In the genomic region with DNA sequence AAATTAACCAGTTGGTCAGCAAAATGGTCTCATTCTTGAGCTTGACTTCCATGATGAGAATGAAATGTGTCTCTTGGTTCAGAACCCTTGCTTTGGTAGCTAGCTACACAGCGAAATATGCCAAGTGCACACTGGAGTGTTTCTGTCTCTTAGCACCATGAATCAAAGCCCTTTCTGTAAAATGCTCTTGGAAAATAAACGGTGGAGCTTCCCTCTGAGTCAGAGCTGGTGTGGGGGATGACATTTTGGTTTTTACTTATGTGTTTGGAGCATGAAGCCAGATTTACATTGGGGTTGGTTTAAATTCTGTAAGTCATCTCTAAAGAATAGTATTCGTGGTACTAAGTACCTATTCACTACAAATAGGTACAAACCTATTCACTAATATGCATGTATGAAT, we compare ENCODE assay signal across 21 cellular contexts.
DNase-seq lines count a peak whose midpoint lies in the region; ATAC-seq and TF ChIP-seq lines count a peak whose summit lies in the region.
"Had no signal": no experiment of that assay in that cellular context is flagged by ENCODE, and none has a peak within 500 bp of the region (broad histone marks: within the 10 kb centered on the region; RNA-seq: fewer than 3 reads in every experiment).

No MANE protein-coding gene starts in this region.

- peaks cover 0 to 9% (median 0%) of the 10 kb centered on the region in 5 donors for H3K27me3 Mint-ChIP-seq in naive thymus-derived CD8-positive, alpha-beta T cell
- no peaks in the 10 kb centered on the region for H3K27me3 Mint-ChIP-seq in activated T-helper 1 cell treated with anti-CD3 and anti-CD28 coated beads, Interleukin-12 subunit alpha, Interleukin-12 subunit beta, Interleukin-2, Interleukin-4 antibody, amounts not matched to agents 30 ng/mL and 10 ng/mL and 1 ng/mL, durations not matched to agents 14 hours and 24 hours and 36 hours (ENCODE audit: insufficient read depth)

- peak overlapping the region; percentile 80; the same call in 1 of the 2 replicates for H3K4ac ChIP-seq in IMR-90 (ENCODE audit: low read depth, low read length)

- dilution Hi-C loops in IMR-90 (cut with HindIII; ENCODE audit: low sequenced_read_pairs, unreplicated experiment): no loop called here

- H2BK120ac ChIP-seq in IMR-90 (ENCODE audit: low read depth, low read length): peak overlapping the region; percentile 88

- no peaks in the 10 kb centered on the region for H3K79me2 ChIP-seq in PC-9 (ENCODE audit: low read depth)

- H3K27me3 ChIP-seq in AG04450 (ENCODE audit: control insufficient read depth, insufficient read depth, low read length) (no peaks in the 10 kb centered on the region), IMR-90 (ENCODE audit: control insufficient read depth, insufficient read depth, low read length) (no peaks in the 10 kb centered on the region), PC-9 (ENCODE audit: insufficient read depth, low read depth) (no peaks in the 10 kb centered on the region)
- H3K27me3 ChIP-seq: BE2C, spleen, transverse colon had no signal

- BruUV-seq in IMR-90 (replicated peaks; lab: Mats Ljungman, UMichigan) (no TSS peak), PC-9 (replicated peaks; lab: Mats Ljungman, UMichigan) (no TSS peak)

- H3K4me1 Mint-ChIP-seq in naive thymus-derived CD8-positive, alpha-beta T cell: no peaks in the 10 kb centered on the region
- no peaks in the 10 kb centered on the region for H3K4me1 Mint-ChIP-seq in activated T-helper 1 cell treated with anti-CD3 and anti-CD28 coated beads, Interleukin-12 subunit alpha, Interleukin-12 subunit beta, Interleukin-2, Interleukin-4 antibody, amounts not matched to agents 30 ng/mL and 10 ng/mL and 1 ng/mL, durations not matched to agents 14 hours and 24 hours and 36 hours (ENCODE audit: low read depth)

- peak overlapping the region; percentile 92 for H4K91ac ChIP-seq in IMR-90 (ENCODE audit: insufficient read depth, low read depth, low read length)

- H3K4me3 ChIP-seq in AG04450 (ENCODE audit: low read depth, low read length): no peak overlapping the region
- H3K4me3 ChIP-seq in IMR-90 (ENCODE audit: insufficient read depth, low read depth, low read length): no peak overlapping the region
- H3K4me3 ChIP-seq in astrocyte of the spinal cord (ENCODE audit: low read depth, low read length): no peak overlapping the region
- no peak overlapping the region for H3K4me3 ChIP-seq in PC-9
- H3K4me3 ChIP-seq: GM23338, spleen, transverse colon had no signal

- no peak overlapping the region for H4K5ac ChIP-seq in IMR-90 (ENCODE audit: low read depth, low read length)

- H3K9me3 Mint-ChIP-seq in naive thymus-derived CD8-positive, alpha-beta T cell: no peaks in the 10 kb centered on the region
- no peaks in the 10 kb centered on the region for H3K9me3 Mint-ChIP-seq in activated T-helper 1 cell treated with anti-CD3 and anti-CD28 coated beads, Interleukin-12 subunit alpha, Interleukin-12 subunit beta, Interleukin-2, Interleukin-4 antibody, amounts not matched to agents 30 ng/mL and 10 ng/mL and 1 ng/mL, durations not matched to agents 14 hours and 24 hours and 36 hours
- H3K9me3 Mint-ChIP-seq: GM23338 had no signal

- no peak overlapping the region for H3K27ac Mint-ChIP-seq in naive thymus-derived CD8-positive, alpha-beta T cell
- no peak overlapping the region for H3K27ac Mint-ChIP-seq in activated T-helper 1 cell treated with anti-CD3 and anti-CD28 coated beads, Interleukin-12 subunit alpha, Interleukin-12 subunit beta, Interleukin-2, Interleukin-4 antibody, amounts not matched to agents 30 ng/mL and 10 ng/mL and 1 ng/mL, durations not matched to agents 14 hours and 24 hours and 36 hours
- H3K27ac Mint-ChIP-seq: activated CD8-positive, alpha-beta T cell treated with anti-CD3 and anti-CD28 coated beads, Interleukin-2, amount 10 ng/mL, durations not matched to agents 7 days and 5 days; GM23338 had no signal

- in situ Hi-C loops in IMR-90 (cut with MboI; ENCODE audit: low sequenced_read_pairs): no loop called here
- in situ Hi-C loops in astrocyte of the spinal cord (cut with HindIII; ENCODE audit: low sequenced_read_pairs): no loop called here

- H2BK15ac ChIP-seq in IMR-90 (ENCODE audit: low read depth, low read length): peak overlapping the region; percentile 54; the same call in 1 of the 3 replicates

- peak overlapping the region; percentile 30; the same call in 1 of the 2 replicates for H3K18ac ChIP-seq in IMR-90 (ENCODE audit: low read depth, low read length)

- H3K36me3 ChIP-seq in IMR-90 (ENCODE audit: control insufficient read depth, insufficient read depth, low read length) (no peaks in the 10 kb centered on the region), PC-9 (ENCODE audit: low read depth) (no peaks in the 10 kb centered on the region)
- H3K36me3 ChIP-seq: BE2C, spleen, transverse colon had no signal

- H4K20me1 ChIP-seq in IMR-90 (ENCODE audit: insufficient read depth, low read length): no peaks in the 10 kb centered on the region
- no peaks in the 10 kb centered on the region for H4K20me1 ChIP-seq in PC-9 (ENCODE audit: insufficient read depth)

- no peaks in the 10 kb centered on the region for H3K36me3 Mint-ChIP-seq in naive thymus-derived CD8-positive, alpha-beta T cell
- H3K36me3 Mint-ChIP-seq in activated T-helper 1 cell treated with anti-CD3 and anti-CD28 coated beads, Interleukin-12 subunit alpha, Interleukin-12 subunit beta, Interleukin-2, Interleukin-4 antibody, amounts not matched to agents 30 ng/mL and 10 ng/mL and 1 ng/mL, durations not matched to agents 14 hours and 24 hours and 36 hours (ENCODE audit: low read depth): no peaks in the 10 kb centered on the region

- H2AK9ac ChIP-seq in IMR-90 (replicated peaks; ENCODE audit: low read depth, low read length, poor library complexity): no peak overlapping the region

- H2AK5ac ChIP-seq in IMR-90 (ENCODE audit: low read depth, low read length): peak overlapping the region; percentile 16; the same call in 1 of the 2 replicates

- CTCF ChIA-PET in AG04450 (lab: Charles Lee) (interaction anchor here (0.7 to 1.5 kb wide), 2 partner anchors 91 to 274 kb away, joined by 3 to 5 read pairs; no protein-coding TSS in a partner anchor), IMR-90 (lab: Yijun Ruan, JAX) (interaction anchor here (0.5 kb wide), 1 partner anchor 92 kb away, joined by 3 read pairs; no protein-coding TSS in a partner anchor), PC-9 (lab: Charles Lee) (interaction anchor here (0.5 kb wide), 1 partner anchor 91 kb away, joined by 3 read pairs; no protein-coding TSS in a partner anchor)

- H3F3A ChIP-seq in PC-9 (ENCODE audit: insufficient read depth, low read depth): no peaks in the 10 kb centered on the region

- peak overlapping the region; percentile 72 for H3K14ac ChIP-seq in IMR-90 (replicated peaks; ENCODE audit: low read depth, low read length)

- H3K4me2 ChIP-seq in IMR-90 (ENCODE audit: low read depth, low read length) (peak overlapping the region; percentile 23; the same call in 1 of the 2 replicates), PC-9 (no peak overlapping the region)
- H3K4me2 ChIP-seq: GM23338 had no signal

- WGBS in IMR-90 (ENCODE audit: extremely low coverage in 2 of 2, insufficient read length in 1 of 2), 2 experiments: no CpG with 5 or more reads among the region's 3 CpGs

- intact Hi-C loops in IMR-90 (cut with micrococcal nuclease) (no loop called here), PC-9 (cut with micrococcal nuclease; ENCODE audit: unreplicated experiment) (no loop called here)
- intact Hi-C loops in activated T-helper 1 cell treated with anti-CD3 and anti-CD28 coated beads, Interleukin-12 subunit alpha, Interleukin-12 subunit beta, Interleukin-2, Interleukin-4 antibody, amounts not matched to agents 30 ng/mL and 10 ng/mL and 1 ng/mL, durations not matched to agents 14 hours and 24 hours and 36 hours (cut with micrococcal nuclease): no loop called here

- peak overlapping the region; percentile 84; the same call in 1 of the 2 replicates for H3K23ac ChIP-seq in IMR-90 (ENCODE audit: low read depth, low read length)

- peaks cover 8% of the 10 kb centered on the region for H3K9me1 ChIP-seq in IMR-90 (ENCODE audit: insufficient read depth, low read length)

- H2BK5ac ChIP-seq in IMR-90 (ENCODE audit: low read depth, low read length, poor library complexity, severe bottlenecking): peak overlapping the region; percentile 75

- DNase-seq in AG04450 (ENCODE audit: low read depth, low spot score) (peak; percentile 21), IMR-90 (peak; percentile 68), astrocyte of the spinal cord (ENCODE audit: low read depth, low spot score) (peak; percentile 33), inferior parietal cortex (ENCODE audit: extremely low spot score) (peak; percentile 28), PC-9 (no peak)
- DNase-seq in naive thymus-derived CD8-positive, alpha-beta T cell: no peak
- no peak for DNase-seq in activated T-helper 1 cell treated with anti-CD3 and anti-CD28 coated beads, Interleukin-12 subunit alpha, Interleukin-12 subunit beta, Interleukin-2, Interleukin-4 antibody, amounts not matched to agents 30 ng/mL and 10 ng/mL and 1 ng/mL, durations not matched to agents 14 hours and 24 hours and 36 hours (ENCODE audit: low spot score)
- DNase-seq: activated CD4-positive, alpha-beta T cell treated with anti-CD3 and anti-CD28 coated beads for 1 hour; activated CD8-positive, alpha-beta T cell treated with anti-CD3 and anti-CD28 coated beads, Interleukin-2, amount 10 ng/mL, durations not matched to agents 7 days and 5 days; activated naive CD4-positive, alpha-beta T cell treated with Interleukin-2 at 50 U/mL for 16 hours; BE2C; NCI-H1436; NCI-H524; spleen; stimulated activated CD4-positive, alpha-beta T cell treated with anti-CD3 and anti-CD28 coated beads, Interleukin-4, amount 100 ng/mL, for 1 hour; stimulated activated naive CD8-positive, alpha-beta T cell treated with anti-CD3 and anti-CD28 coated beads, Interleukin-15, Interleukin-2, amounts not matched to agents 100 U/mL and 50 U/mL, for 24 hours; T1000; transverse colon had no signal

- H4K8ac ChIP-seq in IMR-90 (ENCODE audit: low read depth in 2 of 2, low read length in 2 of 2): peak overlapping the region in 1 of 2 experiments; percentile 36; a peak in 3 of 4 replicates

- H2AFZ ChIP-seq in IMR-90 (replicated peaks; ENCODE audit: low read length, poor library complexity): no peak overlapping the region
- no peak overlapping the region for H2AFZ ChIP-seq in PC-9
- H2AFZ ChIP-seq: GM23338 had no signal

- no peak overlapping the region for H3K56ac ChIP-seq in IMR-90 (ENCODE audit: extremely low read depth, insufficient read depth, low read length)

- TF ChIP-seq RAD21 in IMR-90 (IDR thresholded peaks at IDR 0.05; ENCODE audit: low read length): no peak

- H3K79me1 ChIP-seq in IMR-90 (ENCODE audit: low read depth in 1 of 2, low read length in 2 of 2): no peaks in the 10 kb centered on the region

- POLR2A ChIA-PET in AG04450 (lab: Yijun Ruan, JAX) (no interaction called here), IMR-90 (lab: Charles Lee; ENCODE audit: unreplicated experiment) (interaction anchor here (0.5 kb wide), 1 partner anchor 1558 kb away, joined by 4 read pairs; no protein-coding TSS in a partner anchor), PC-9 (lab: Charles Lee; ENCODE audit: unreplicated experiment) (no interaction called here)
- POLR2A ChIA-PET in naive thymus-derived CD8-positive, alpha-beta T cell (lab: Charles Lee): no interaction called here

- H3K27ac ChIP-seq in AG04450 (ENCODE audit: low read depth, low read length) (peak overlapping the region; percentile 35), IMR-90 (ENCODE audit: insufficient read depth, low read length) (no peak overlapping the region), PC-9 (no peak overlapping the region)
- H3K27ac ChIP-seq: 22Rv1, spleen, transverse colon had no signal

- H3K9me3 ChIP-seq in AG04450 (ENCODE audit: control insufficient read depth, insufficient read depth, low read length) (no peaks in the 10 kb centered on the region), IMR-90 (ENCODE audit: control insufficient read depth, insufficient read depth, low read length) (no peaks in the 10 kb centered on the region), PC-9 (ENCODE audit: insufficient read depth, low read depth) (no peaks in the 10 kb centered on the region)
- H3K9me3 ChIP-seq: BE2C, spleen, transverse colon had no signal

- peaks cover 10% of the 10 kb centered on the region for H3K4me1 ChIP-seq in IMR-90 (ENCODE audit: control insufficient read depth, insufficient read depth, low read length)
- H3K4me1 ChIP-seq in PC-9 (replicated peaks; ENCODE audit: insufficient read depth): no peaks in the 10 kb centered on the region; the same call in 1 of the 2 replicates
- H3K4me1 ChIP-seq: spleen had no signal

- H2BK20ac ChIP-seq in IMR-90 (ENCODE audit: low read depth, low read length): peak overlapping the region; percentile 89

- H3K4me3 Mint-ChIP-seq in naive thymus-derived CD8-positive, alpha-beta T cell: no peak overlapping the region
- H3K4me3 Mint-ChIP-seq in activated T-helper 1 cell treated with anti-CD3 and anti-CD28 coated beads, Interleukin-12 subunit alpha, Interleukin-12 subunit beta, Interleukin-2, Interleukin-4 antibody, amounts not matched to agents 30 ng/mL and 10 ng/mL and 1 ng/mL, durations not matched to agents 14 hours and 24 hours and 36 hours: no peak overlapping the region
- H3K4me3 Mint-ChIP-seq: activated CD8-positive, alpha-beta T cell treated with anti-CD3 and anti-CD28 coated beads, Interleukin-2, amount 10 ng/mL, durations not matched to agents 7 days and 5 days; GM23338 had no signal

- H3K9me2 ChIP-seq in PC-9 (ENCODE audit: insufficient read depth): no peaks in the 10 kb centered on the region

- no peak overlapping the region for H3K9ac ChIP-seq in IMR-90 (ENCODE audit: low read depth, low read length)

- TF ChIP-seq POLR2A in IMR-90 (IDR thresholded peaks at IDR 0.05; ENCODE audit: low read depth, low read length): no peak

- TF ChIP-seq CTCF in AG04450 (IDR thresholded peaks at IDR 0.05; ENCODE audit: low read depth, low read length) (no peak), IMR-90 (conservative IDR thresholded peaks at IDR 0.05; ENCODE audit: low read depth, low read length) (no peak), astrocyte of the spinal cord (IDR thresholded peaks at IDR 0.05; ENCODE audit: low read depth, low read length) (no peak), PC-9 (conservative IDR thresholded peaks at IDR 0.05) (no peak)

- ATAC-seq in IMR-90 (ENCODE audit: low read depth): peak; percentile 44
- ATAC-seq in naive thymus-derived CD8-positive, alpha-beta T cell: no peak
- no peak for ATAC-seq in activated CD4-positive, CD25-positive, alpha-beta regulatory T cell treated with anti-CD3 and anti-CD28 coated beads, Interleukin-2, amount 50 U/mL, for 24 hours
- ATAC-seq: activated CD8-positive, alpha-beta T cell treated with anti-CD3 and anti-CD28 coated beads, Interleukin-2, amount 10 ng/mL, durations not matched to agents 7 days and 5 days; GM23338; stimulated activated naive CD8-positive, alpha-beta T cell treated with anti-CD3 and anti-CD28 coated beads, Interleukin-15, Interleukin-2, amounts not matched to agents 100 U/mL and 50 U/mL, for 24 hours had no signal

Comparison
In these comparisons a context has a peak if more than half of its experiments do, and no peak if none do; other contexts are left out.
1. DNase-seq: peak in AG04450 (single experiment), IMR-90 (single experiment), astrocyte of the spinal cord (single experiment) and inferior parietal cortex (single experiment); none in PC-9 (0 of 2), naive thymus-derived CD8-positive, alpha-beta T cell (0 of 10) and activated T-helper 1 cell treated with anti-CD3 and anti-CD28 coated beads, Interleukin-12 subunit alpha, Interleukin-12 subunit beta, Interleukin-2, Interleukin-4 antibody, amounts not matched to agents 30 ng/mL and 10 ng/mL and 1 ng/mL, durations not matched to agents 14 hours and 24 hours and 36 hours (single experiment).